ENCODE assay signal across 17 cellular contexts in the genomic region with DNA sequence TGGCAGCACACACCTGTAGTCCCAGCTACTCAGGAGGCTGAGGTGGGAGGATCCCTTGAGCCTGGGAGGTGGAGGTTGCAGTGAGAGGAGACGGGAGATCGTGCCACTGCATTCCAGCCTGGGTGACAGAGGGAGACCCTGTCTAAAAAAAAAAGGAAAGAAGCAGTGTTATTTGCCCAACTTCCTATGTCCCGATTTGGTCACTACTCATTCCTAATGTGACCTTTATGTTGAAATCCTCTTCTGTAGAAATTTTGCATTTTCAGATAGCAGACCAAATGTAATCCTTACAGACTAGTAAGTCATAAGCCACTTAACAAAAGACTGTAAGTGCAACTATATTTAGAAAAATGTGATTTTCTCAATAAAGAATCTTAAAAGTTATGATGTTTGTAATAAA. TPM values are rescaled to one million over a fixed set of nuclear protein-coding genes. Genes with fewer than 3 reads are reported as not detected.
DNase-seq lines count a peak whose midpoint lies in the region; ATAC-seq and TF ChIP-seq lines count a peak whose summit lies in the region.
"Had no signal": no experiment of that assay in that cellular context is flagged by ENCODE, and none has a peak within 500 bp of the region (broad histone marks: within the 10 kb centered on the region; RNA-seq: fewer than 3 reads in every experiment).

No MANE protein-coding gene starts in this region.

- H3K27ac Mint-ChIP-seq in Calu3 (ENCODE audit: unreplicated experiment) = no peak overlapping the region
- H3K27ac Mint-ChIP-seq: B cell; CD4-positive, alpha-beta memory T cell; CD8-positive, alpha-beta memory T cell had no signal

- no peak overlapping the region for H3K4me3 Mint-ChIP-seq in Calu3 (ENCODE audit: low read depth, unreplicated experiment)
- H3K4me3 Mint-ChIP-seq: B cell; CD4-positive, alpha-beta memory T cell; CD4-positive, CD25-positive, alpha-beta regulatory T cell; CD8-positive, alpha-beta memory T cell had no signal

- peak overlapping the region; percentile 19 for H3K9ac ChIP-seq in adipocyte (ENCODE audit: low read length)
- H3K9ac ChIP-seq: BLaER1 treated with 17β-estradiol and CSF1 and Interleukin-3, amounts not matched to agents 10 nM and 100 nM had no signal

- TF ChIP-seq CTCF in neutrophil (IDR thresholded peaks at IDR 0.05) (no peak), lower leg skin (IDR thresholded peaks at IDR 0.05) (no peak), Calu3 (IDR thresholded peaks at IDR 0.05; ENCODE audit: unreplicated experiment) (no peak)

- H3K4me1 ChIP-seq in adipocyte (ENCODE audit: control insufficient read depth, insufficient read depth, low read length) (peaks cover 17% of the 10 kb centered on the region), neutrophil (ENCODE audit: control insufficient read depth in 1 of 2, insufficient read depth in 1 of 2, low read depth in 1 of 2, low read length in 1 of 2) (peaks cover 18 to 26% of the 10 kb centered on the region in 2 experiments)
- H3K4me1 ChIP-seq: A549 had no signal

- BruUV-seq in Calu3 (replicated peaks; lab: Mats Ljungman, UMichigan) = no TSS peak

- H3K9me3 Mint-ChIP-seq in Calu3 (ENCODE audit: low read depth, unreplicated experiment) = no peaks in the 10 kb centered on the region
- H3K9me3 Mint-ChIP-seq: CD4-positive, alpha-beta memory T cell; CD8-positive, alpha-beta memory T cell had no signal

- no peaks in the 10 kb centered on the region for H3K36me3 Mint-ChIP-seq in Calu3 (ENCODE audit: insufficient read depth, unreplicated experiment)
- H3K36me3 Mint-ChIP-seq: CD4-positive, alpha-beta memory T cell had no signal

- CTCF ChIA-PET in Calu3 (lab: Charles Lee) = no interaction called here

- 83 to 94% methylated on average over 3 of the region's 3 CpGs for WGBS in lower leg skin, 2 donors

- ATAC-seq in HG03520 (IDR thresholded peaks at IDR 0.05; ENCODE audit: unreplicated experiment) = no peak
- ATAC-seq: A549 had no signal

- no peak overlapping the region for H3K4me3 ChIP-seq in adipocyte (ENCODE audit: low read length)
- no peak overlapping the region for H3K4me3 ChIP-seq in neutrophil (ENCODE audit: low read depth in 1 of 2, low read length in 1 of 2)
- no peak overlapping the region for H3K4me3 ChIP-seq in lower leg skin (ENCODE audit: low read depth, poor library complexity, severe bottlenecking)
- H3K4me3 ChIP-seq: A549; BLaER1 treated with 17β-estradiol and CSF1 and Interleukin-3, amounts not matched to agents 10 nM and 100 nM had no signal

- H3K27ac ChIP-seq in neutrophil = peak overlapping the region; percentile 70
- H3K27ac ChIP-seq: 22Rv1; A549; BLaER1 treated with 17β-estradiol and CSF1 and Interleukin-3, amounts not matched to agents 10 nM and 100 nM; C4-2B had no signal

- intact Hi-C loops in lower leg skin (cut with DNase I; ENCODE audit: low total_unique reads) = no loop called here
- intact Hi-C loops in Calu3 (cut with micrococcal nuclease; ENCODE audit: unreplicated experiment) = no loop called here

- DNase-seq in CD1c-positive myeloid dendritic cell (ENCODE audit: extremely low spot score) = peak; percentile 78
- DNase-seq in adipocyte (ENCODE audit: low read depth) = no peak
- no peak for DNase-seq in lower leg skin (ENCODE audit: low spot score in 2 of 2)
- no peak for DNase-seq in Calu3
- DNase-seq: CD4-positive, alpha-beta memory T cell; CD4-positive, CD25-positive, alpha-beta regulatory T cell; CD8-positive, alpha-beta memory T cell; COR-L47; DMS79 treated with DMSO at 0.1 percent for 48 hours; GF-D8 had no signal

- H3K9me3 ChIP-seq in adipocyte (ENCODE audit: control insufficient read depth, low read length) (peaks cover 7% of the 10 kb centered on the region), neutrophil (no peaks in the 10 kb centered on the region)

- no peaks in the 10 kb centered on the region for H3K27me3 Mint-ChIP-seq in Calu3 (ENCODE audit: unreplicated experiment)
- H3K27me3 Mint-ChIP-seq: B cell; CD4-positive, alpha-beta memory T cell had no signal

- H3K27me3 ChIP-seq in adipocyte (replicated peaks; ENCODE audit: control insufficient read depth, insufficient read depth, low read length) (no peaks in the 10 kb centered on the region), neutrophil (peaks cover 18% of the 10 kb centered on the region)
- H3K27me3 ChIP-seq: BLaER1 treated with 17β-estradiol and CSF1 and Interleukin-3, amounts not matched to agents 10 nM and 100 nM had no signal

- H3K4me1 Mint-ChIP-seq in Calu3 (ENCODE audit: low read depth, unreplicated experiment) = no peaks in the 10 kb centered on the region
- H3K4me1 Mint-ChIP-seq: CD4-positive, alpha-beta memory T cell; CD8-positive, alpha-beta memory T cell had no signal

- TF ChIP-seq POLR2A in lower leg skin (IDR thresholded peaks at IDR 0.05) = no peak

- no peaks in the 10 kb centered on the region for H3K36me3 ChIP-seq in adipocyte (ENCODE audit: control insufficient read depth, insufficient read depth, low read length, severe bottlenecking)
- no peaks in the 10 kb centered on the region for H3K36me3 ChIP-seq in neutrophil
- H3K36me3 ChIP-seq: BLaER1 treated with 17β-estradiol and CSF1 and Interleukin-3, amounts not matched to agents 10 nM and 100 nM had no signal

RNA-seq across cellular contexts. Expression of a gene that starts 18.2 kb away (rescaled TPM):
- total RNA-seq in lower leg skin (100 to 1,000 TPM; 212 to 281 (median 266) TPM), Calu3 (2022) (51.2 and 55.3 TPM in 2 replicates)
